ENCODE assay signal across 8 cellular contexts in the genomic region with DNA sequence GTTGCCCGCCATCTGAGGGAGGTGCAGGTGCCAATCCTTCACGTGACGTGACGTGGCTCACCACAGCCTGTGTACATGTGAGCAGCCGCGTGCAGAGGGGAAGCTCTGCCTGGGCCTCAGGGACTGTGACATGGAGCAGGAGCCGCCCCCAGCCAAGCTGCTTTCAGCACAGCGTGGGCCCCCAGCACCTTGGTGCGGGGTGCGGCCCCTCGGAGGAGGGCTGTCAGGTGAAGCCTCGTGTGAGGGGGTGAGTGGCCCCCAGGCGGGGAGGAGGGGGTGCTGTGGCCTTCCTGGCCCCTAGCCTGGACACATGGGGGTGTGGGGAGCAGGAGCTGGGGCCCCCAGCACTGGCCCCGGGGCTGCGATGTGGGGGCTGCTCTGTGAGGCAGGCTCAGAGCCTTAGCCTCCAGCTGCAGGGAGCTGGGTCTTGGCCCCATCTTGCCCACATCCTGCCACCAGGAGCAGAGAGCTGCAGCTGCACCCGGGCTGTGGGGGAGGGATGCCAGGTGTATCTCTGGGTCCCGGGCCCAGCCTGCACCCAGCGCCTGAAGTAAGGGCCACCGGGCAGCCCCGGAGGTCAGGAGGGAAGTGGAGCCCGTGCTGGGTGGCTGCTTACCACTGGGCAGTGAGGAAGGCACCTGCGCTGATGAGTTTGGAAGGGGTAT.
DNase-seq lines count a peak whose midpoint lies in the region; ATAC-seq and TF ChIP-seq lines count a peak whose summit lies in the region.

TSS of gene ADORA2A (plus strand) at position 100 of the 665 bp plus-strand sequence. CDS start 5,806 bp downstream, outside the sequence.

- no peak within 1 kb of the TSS for H3K4me3 ChIP-seq in foreskin fibroblast (ENCODE audit: low read depth in 1 of 2, low read length in 2 of 2)

- no peak for TF ChIP-seq CTCF in foreskin fibroblast (IDR thresholded peaks at IDR 0.05; ENCODE audit: low read depth, low read length)

- DNase-seq in activated CD4-positive, alpha-beta T cell treated with anti-CD3 and anti-CD28 coated beads for 24 hours (ENCODE audit: low read depth in 2 of 2), result peak; percentile 66 to 73
- DNase-seq in effector CD8-positive, alpha-beta T cell (lab: John Stamatoyannopoulos, UW), result peak; percentile 80
- peak; percentile 68 to 85 (median 70) for DNase-seq in stimulated activated CD4-positive, alpha-beta T cell treated with anti-CD3 and anti-CD28 coated beads, TNF-alpha, amount 100 ng/mL, for 24 hours (ENCODE audit: low read depth in 3 of 3)
- no peak for DNase-seq in NCI-H1092 treated with DMSO at 0.1 percent for 48 hours (lab: John Stamatoyannopoulos, UW)
- DNase-seq in foreskin fibroblast, result no peak
- no peak for DNase-seq in NCI-H1048 (lab: John Stamatoyannopoulos, UW)

- TF ChIP-seq POLR2A in GM18526 (IDR thresholded peaks at IDR 0.05; ENCODE audit: extremely low read depth, insufficient read length), result peak; percentile 34

- peak; percentile 57 for ATAC-seq in HG02981 (IDR thresholded peaks at IDR 0.05; ENCODE audit: unreplicated experiment)

Comparison
In these comparisons a context has a peak if more than half of its experiments do, and no peak if none do; other contexts are left out.
1. DNase-seq: peak in activated CD4-positive, alpha-beta T cell treated with anti-CD3 and anti-CD28 coated beads for 24 hours (2 of 2), effector CD8-positive, alpha-beta T cell (single experiment) and stimulated activated CD4-positive, alpha-beta T cell treated with anti-CD3 and anti-CD28 coated beads, TNF-alpha, amount 100 ng/mL, for 24 hours (3 of 3); none in NCI-H1092 treated with DMSO at 0.1 percent for 48 hours (single experiment), foreskin fibroblast (0 of 2) and NCI-H1048 (single experiment).